ENCODE assay signal across 1 cellular context in the genomic region with DNA sequence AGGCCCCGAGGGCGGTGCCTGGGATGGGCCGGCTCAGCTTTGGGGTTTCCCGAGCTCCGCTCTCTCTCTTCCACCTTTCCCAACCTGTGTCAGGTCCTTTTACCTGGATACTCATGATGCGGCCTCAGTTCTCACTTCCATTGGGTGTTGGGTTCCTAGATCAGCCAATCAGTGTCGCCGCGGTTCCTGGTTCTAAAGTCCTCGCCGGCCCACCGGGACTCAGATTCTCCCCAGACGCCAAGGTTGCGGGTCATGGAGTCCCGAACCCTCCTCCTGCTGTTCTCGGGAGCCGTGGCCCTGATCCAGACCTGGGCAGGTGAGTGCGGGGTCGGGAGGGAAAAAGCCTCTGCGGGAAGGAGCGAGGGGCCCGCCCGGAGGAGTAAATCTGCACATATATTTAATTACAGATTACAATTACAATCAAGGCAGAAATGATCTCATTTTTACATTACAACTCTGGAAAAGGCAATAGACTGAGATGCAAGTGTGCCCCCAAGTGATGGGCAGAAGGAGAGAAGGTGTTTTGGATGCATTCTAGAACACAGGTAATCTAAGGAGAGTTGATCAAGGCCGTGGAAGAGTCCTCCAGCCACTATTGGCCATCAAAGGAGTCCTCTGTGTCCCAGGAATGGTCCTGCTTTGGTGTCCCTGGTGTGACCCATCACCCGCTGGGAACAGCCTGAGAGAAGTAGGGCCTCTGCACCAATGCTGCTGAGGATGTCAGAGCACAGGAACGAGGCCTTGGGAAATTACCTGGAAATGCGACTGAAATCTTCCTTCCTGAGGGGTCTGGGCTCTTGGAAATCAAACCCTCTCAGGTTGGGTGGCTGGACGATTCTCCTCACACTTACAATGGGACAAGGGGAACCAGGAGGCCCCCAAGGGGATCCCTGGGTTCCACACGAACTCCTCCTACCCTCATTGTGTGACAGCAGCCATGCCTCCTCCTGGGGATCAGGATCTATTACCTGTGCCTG.
TF ChIP-seq lines count a peak whose summit lies in the region.

No MANE protein-coding gene starts in this region.

TF ChIP-seq in K562, 482 proteins besides CTCF, POLR2A, EP300 and RAD21 (continued from another document and continues in another):
- TF ChIP-seq, protein P1, sequence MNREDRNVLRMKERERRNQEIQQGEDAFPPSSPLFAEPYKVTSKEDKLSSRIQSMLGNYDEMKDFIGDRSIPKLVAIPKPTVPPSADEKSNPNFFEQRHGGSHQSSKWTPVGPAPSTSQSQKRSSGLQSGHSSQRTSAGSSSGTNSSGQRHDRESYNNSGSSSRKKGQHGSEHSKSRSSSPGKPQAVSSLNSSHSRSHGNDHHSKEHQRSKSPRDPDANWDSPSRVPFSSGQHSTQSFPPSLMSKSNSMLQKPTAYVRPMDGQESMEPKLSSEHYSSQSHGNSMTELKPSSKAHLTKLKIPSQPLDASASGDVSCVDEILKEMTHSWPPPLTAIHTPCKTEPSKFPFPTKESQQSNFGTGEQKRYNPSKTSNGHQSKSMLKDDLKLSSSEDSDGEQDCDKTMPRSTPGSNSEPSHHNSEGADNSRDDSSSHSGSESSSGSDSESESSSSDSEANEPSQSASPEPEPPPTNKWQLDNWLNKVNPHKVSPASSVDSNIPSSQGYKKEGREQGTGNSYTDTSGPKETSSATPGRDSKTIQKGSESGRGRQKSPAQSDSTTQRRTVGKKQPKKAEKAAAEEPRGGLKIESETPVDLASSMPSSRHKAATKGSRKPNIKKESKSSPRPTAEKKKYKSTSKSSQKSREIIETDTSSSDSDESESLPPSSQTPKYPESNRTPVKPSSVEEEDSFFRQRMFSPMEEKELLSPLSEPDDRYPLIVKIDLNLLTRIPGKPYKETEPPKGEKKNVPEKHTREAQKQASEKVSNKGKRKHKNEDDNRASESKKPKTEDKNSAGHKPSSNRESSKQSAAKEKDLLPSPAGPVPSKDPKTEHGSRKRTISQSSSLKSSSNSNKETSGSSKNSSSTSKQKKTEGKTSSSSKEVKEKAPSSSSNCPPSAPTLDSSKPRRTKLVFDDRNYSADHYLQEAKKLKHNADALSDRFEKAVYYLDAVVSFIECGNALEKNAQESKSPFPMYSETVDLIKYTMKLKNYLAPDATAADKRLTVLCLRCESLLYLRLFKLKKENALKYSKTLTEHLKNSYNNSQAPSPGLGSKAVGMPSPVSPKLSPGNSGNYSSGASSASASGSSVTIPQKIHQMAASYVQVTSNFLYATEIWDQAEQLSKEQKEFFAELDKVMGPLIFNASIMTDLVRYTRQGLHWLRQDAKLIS (CRISPR knock-in tag; IDR thresholded peaks at IDR 0.05), result no peak
- TF ChIP-seq CEBPG (CRISPR knock-in tag; IDR thresholded peaks at IDR 0.05) (no peak), CEBPG (tag; conservative IDR thresholded peaks at IDR 0.05 in 1 of 2, IDR thresholded peaks at IDR 0.05 in 1 of 2) (no peak), RUNX1 (IDR thresholded peaks at IDR 0.05; ENCODE audit: low read depth) (no peak), BRD4 (IDR thresholded peaks at IDR 0.05) (no peak), MYBL2 (IDR thresholded peaks at IDR 0.05; ENCODE audit: low read depth) (no peak), MYBL2 (CRISPR knock-in tag; IDR thresholded peaks at IDR 0.05; ENCODE audit: borderline replicate concordance) (no peak), ZNF165 (CRISPR knock-in tag; IDR thresholded peaks at IDR 0.05; ENCODE audit: borderline replicate concordance) (no peak), ZHX1 (conservative IDR thresholded peaks at IDR 0.05; ENCODE audit: low read length) (no peak), CTBP1 (IDR thresholded peaks at IDR 0.05; ENCODE audit: borderline replicate concordance) (no peak), WHSC1 (IDR thresholded peaks at IDR 0.05; ENCODE audit: low read length) (no peak), SP2 (IDR thresholded peaks at IDR 0.05; ENCODE audit: extremely low read depth, low read depth, low read length, poor library complexity, severe bottlenecking) (no peak), ZFP30 (CRISPR knock-in tag; IDR thresholded peaks at IDR 0.05; ENCODE audit: borderline replicate concordance) (no peak), ESRRA (IDR thresholded peaks at IDR 0.05; ENCODE audit: borderline replicate concordance, low read depth) (no peak), ZNF324 (CRISPR knock-in tag; IDR thresholded peaks at IDR 0.05) (no peak), HDGF (IDR thresholded peaks at IDR 0.05) (no peak), POLR3G (IDR thresholded peaks at IDR 0.05; ENCODE audit: extremely low read depth, insufficient read length, insufficient replicate concordance) (no peak), TGIF2 (CRISPR knock-in tag; IDR thresholded peaks at IDR 0.05) (no peak), ZNF263 (CRISPR knock-in tag; IDR thresholded peaks at IDR 0.05; ENCODE audit: borderline replicate concordance) (no peak)
- TF ChIP-seq, protein P2, sequence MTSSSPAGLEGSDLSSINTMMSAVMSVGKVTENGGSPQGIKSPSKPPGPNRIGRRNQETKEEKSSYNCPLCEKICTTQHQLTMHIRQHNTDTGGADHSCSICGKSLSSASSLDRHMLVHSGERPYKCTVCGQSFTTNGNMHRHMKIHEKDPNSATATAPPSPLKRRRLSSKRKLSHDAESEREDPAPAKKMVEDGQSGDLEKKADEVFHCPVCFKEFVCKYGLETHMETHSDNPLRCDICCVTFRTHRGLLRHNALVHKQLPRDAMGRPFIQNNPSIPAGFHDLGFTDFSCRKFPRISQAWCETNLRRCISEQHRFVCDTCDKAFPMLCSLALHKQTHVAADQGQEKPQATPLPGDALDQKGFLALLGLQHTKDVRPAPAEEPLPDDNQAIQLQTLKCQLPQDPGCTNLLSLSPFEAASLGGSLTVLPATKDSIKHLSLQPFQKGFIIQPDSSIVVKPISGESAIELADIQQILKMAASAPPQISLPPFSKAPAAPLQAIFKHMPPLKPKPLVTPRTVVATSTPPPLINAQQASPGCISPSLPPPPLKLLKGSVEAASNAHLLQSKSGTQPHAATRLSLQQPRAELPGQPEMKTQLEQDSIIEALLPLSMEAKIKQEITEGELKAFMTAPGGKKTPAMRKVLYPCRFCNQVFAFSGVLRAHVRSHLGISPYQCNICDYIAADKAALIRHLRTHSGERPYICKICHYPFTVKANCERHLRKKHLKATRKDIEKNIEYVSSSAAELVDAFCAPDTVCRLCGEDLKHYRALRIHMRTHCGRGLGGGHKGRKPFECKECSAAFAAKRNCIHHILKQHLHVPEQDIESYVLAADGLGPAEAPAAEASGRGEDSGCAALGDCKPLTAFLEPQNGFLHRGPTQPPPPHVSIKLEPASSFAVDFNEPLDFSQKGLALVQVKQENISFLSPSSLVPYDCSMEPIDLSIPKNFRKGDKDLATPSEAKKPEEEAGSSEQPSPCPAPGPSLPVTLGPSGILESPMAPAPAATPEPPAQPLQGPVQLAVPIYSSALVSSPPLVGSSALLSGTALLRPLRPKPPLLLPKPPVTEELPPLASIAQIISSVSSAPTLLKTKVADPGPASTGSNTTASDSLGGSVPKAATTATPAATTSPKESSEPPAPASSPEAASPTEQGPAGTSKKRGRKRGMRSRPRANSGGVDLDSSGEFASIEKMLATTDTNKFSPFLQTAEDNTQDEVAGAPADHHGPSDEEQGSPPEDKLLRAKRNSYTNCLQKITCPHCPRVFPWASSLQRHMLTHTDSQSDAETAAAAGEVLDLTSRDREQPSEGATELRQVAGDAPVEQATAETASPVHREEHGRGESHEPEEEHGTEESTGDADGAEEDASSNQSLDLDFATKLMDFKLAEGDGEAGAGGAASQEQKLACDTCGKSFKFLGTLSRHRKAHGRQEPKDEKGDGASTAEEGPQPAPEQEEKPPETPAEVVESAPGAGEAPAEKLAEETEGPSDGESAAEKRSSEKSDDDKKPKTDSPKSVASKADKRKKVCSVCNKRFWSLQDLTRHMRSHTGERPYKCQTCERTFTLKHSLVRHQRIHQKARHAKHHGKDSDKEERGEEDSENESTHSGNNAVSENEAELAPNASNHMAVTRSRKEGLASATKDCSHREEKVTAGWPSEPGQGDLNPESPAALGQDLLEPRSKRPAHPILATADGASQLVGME (CRISPR knock-in tag; IDR thresholded peaks at IDR 0.05), result no peak
- TF ChIP-seq, protein P3, sequence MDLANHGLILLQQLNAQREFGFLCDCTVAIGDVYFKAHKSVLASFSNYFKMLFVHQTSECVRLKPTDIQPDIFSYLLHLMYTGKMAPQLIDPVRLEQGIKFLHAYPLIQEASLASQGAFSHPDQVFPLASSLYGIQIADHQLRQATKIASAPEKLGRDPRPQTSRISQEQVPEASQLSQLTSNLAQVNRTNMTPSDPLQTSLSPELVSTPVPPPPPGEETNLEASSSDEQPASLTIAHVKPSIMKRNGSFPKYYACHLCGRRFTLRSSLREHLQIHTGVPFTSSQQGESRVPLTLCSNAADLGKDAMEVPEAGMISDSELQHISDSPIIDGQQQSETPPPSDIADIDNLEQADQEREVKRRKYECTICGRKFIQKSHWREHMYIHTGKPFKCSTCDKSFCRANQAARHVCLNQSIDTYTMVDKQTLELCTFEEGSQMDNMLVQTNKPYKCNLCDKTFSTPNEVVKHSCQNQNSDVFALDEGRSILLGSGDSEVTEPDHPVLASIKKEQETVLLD (IDR thresholded peaks at IDR 0.05), result no peak
- TF ChIP-seq, protein P4, sequence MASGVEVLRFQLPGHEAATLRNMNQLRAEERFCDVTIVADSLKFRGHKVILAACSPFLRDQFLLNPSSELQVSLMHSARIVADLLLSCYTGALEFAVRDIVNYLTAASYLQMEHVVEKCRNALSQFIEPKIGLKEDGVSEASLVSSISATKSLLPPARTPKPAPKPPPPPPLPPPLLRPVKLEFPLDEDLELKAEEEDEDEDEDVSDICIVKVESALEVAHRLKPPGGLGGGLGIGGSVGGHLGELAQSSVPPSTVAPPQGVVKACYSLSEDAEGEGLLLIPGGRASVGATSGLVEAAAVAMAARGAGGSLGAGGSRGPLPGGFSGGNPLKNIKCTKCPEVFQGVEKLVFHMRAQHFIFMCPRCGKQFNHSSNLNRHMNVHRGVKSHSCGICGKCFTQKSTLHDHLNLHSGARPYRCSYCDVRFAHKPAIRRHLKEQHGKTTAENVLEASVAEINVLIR (CRISPR knock-in tag; IDR thresholded peaks at IDR 0.05), result 0 out of 2 replicates have a peak, but pooled peaks have one; percentile 22
- TF ChIP-seq, protein P5, sequence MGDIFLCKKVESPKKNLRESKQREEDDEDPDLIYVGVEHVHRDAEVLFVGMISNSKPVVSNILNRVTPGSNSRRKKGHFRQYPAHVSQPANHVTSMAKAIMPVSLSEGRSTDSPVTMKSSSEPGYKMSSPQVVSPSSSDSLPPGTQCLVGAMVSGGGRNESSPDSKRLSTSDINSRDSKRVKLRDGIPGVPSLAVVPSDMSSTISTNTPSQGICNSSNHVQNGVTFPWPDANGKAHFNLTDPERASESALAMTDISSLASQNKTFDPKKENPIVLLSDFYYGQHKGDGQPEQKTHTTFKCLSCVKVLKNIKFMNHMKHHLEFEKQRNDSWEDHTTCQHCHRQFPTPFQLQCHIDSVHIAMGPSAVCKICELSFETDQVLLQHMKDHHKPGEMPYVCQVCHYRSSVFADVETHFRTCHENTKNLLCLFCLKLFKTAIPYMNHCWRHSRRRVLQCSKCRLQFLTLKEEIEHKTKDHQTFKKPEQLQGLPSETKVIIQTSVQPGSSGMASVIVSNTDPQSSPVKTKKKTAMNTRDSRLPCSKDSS (IDR thresholded peaks at IDR 0.05; ENCODE audit: low read depth, partially characterized antibody), result no peak
- TF ChIP-seq, protein P6, sequence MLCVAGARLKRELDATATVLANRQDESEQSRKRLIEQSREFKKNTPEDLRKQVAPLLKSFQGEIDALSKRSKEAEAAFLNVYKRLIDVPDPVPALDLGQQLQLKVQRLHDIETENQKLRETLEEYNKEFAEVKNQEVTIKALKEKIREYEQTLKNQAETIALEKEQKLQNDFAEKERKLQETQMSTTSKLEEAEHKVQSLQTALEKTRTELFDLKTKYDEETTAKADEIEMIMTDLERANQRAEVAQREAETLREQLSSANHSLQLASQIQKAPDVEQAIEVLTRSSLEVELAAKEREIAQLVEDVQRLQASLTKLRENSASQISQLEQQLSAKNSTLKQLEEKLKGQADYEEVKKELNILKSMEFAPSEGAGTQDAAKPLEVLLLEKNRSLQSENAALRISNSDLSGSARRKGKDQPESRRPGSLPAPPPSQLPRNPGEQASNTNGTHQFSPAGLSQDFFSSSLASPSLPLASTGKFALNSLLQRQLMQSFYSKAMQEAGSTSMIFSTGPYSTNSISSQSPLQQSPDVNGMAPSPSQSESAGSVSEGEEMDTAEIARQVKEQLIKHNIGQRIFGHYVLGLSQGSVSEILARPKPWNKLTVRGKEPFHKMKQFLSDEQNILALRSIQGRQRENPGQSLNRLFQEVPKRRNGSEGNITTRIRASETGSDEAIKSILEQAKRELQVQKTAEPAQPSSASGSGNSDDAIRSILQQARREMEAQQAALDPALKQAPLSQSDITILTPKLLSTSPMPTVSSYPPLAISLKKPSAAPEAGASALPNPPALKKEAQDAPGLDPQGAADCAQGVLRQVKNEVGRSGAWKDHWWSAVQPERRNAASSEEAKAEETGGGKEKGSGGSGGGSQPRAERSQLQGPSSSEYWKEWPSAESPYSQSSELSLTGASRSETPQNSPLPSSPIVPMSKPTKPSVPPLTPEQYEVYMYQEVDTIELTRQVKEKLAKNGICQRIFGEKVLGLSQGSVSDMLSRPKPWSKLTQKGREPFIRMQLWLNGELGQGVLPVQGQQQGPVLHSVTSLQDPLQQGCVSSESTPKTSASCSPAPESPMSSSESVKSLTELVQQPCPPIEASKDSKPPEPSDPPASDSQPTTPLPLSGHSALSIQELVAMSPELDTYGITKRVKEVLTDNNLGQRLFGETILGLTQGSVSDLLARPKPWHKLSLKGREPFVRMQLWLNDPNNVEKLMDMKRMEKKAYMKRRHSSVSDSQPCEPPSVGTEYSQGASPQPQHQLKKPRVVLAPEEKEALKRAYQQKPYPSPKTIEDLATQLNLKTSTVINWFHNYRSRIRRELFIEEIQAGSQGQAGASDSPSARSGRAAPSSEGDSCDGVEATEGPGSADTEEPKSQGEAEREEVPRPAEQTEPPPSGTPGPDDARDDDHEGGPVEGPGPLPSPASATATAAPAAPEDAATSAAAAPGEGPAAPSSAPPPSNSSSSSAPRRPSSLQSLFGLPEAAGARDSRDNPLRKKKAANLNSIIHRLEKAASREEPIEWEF (CRISPR knock-in tag; IDR thresholded peaks at IDR 0.05), result no peak
